In the genomic region with DNA sequence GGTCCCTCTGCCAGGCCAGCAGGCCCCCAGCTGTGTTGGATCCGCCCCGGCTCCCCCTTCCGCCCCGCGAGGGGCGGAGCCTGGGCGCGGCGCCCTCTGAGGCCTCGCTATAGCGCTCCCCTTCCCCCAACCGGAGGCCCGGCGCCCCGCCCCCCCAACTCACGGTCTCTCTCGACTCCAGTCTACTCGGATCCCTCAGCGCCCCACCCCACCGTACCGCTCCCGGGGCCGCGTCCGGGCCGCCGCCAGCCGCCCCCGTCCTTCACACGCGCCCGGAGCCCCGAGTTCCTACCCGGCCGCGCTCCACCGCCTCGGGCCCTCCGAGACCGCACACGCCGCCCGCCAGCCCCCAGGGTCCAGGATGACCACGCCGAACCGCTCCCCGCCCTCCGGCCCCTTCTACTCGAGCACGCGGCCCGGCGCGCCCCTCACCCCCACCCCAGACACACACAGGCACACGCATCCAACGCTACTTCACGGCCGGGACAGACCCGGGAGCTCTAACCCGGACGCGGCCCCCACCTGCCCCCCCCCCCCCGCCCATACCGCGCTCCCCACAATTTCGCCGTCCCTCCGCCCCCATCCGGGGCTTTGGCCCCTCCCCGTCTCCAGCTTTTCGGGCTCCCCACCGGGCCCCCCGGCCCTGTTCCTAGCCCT, we compare ENCODE assay signal across 8 cellular contexts. TPM values are rescaled to one million over a fixed set of nuclear protein-coding genes. Genes with fewer than 3 reads are reported as not detected.
DNase-seq lines count a peak whose midpoint lies in the region; ATAC-seq and TF ChIP-seq lines count a peak whose summit lies in the region.

No MANE protein-coding gene starts in this region.

- POLR2A ChIA-PET in AG04449 (lab: Yijun Ruan, JAX) (interaction anchor here (0.6 to 3.1 kb wide), 4 partner anchors 18 to 202 kb away, joined by 3 to 23 read pairs (median 3); a partner anchor contains a TSS), Panc1 (lab: Charles Lee) (no interaction called here)

- intact Hi-C loops in Panc1 (cut with micrococcal nuclease; ENCODE audit: unreplicated experiment): no loop called here

- peaks cover 61% of the 10 kb centered on the region for H3K4me1 Mint-ChIP-seq in neural crest cell

- no TSS peak for BruUV-seq in Panc1 (replicated peaks; lab: Mats Ljungman, UMichigan)

- H3K9me3 Mint-ChIP-seq in neural crest cell: no peaks in the 10 kb centered on the region

- H3K9me3 ChIP-seq in Panc1 (ENCODE audit: control insufficient read depth, insufficient read depth, low read depth, low read length): no peaks in the 10 kb centered on the region
- no peaks in the 10 kb centered on the region for H3K9me3 ChIP-seq in stomach smooth muscle (ENCODE audit: control insufficient read depth in 2 of 2, low read length in 2 of 2)

- H3K36me3 Mint-ChIP-seq in neural crest cell (ENCODE audit: low read depth): peaks cover 26% of the 10 kb centered on the region

- no peak for DNase-seq in AG04449 (ENCODE audit: low read depth, low spot score)
- no peak for DNase-seq in Panc1 (ENCODE audit: low read depth, low spot score)
- DNase-seq in activated T-helper 9 cell treated with anti-CD3 and anti-CD28 coated beads, Interleukin-2, amount 50 U/mL, for 16 hours (ENCODE audit: low read depth): peak; percentile 79
- DNase-seq in fibroblast of the conjunctiva (ENCODE audit: low read depth): peak; percentile 39
- DNase-seq in neural crest cell (ENCODE audit: low read depth, low spot score): peak; percentile 60

- H3K4me3 ChIP-seq in AG04449 (ENCODE audit: low read depth, low read length) (peak overlapping the region; percentile 84), Panc1 (ENCODE audit: low read depth in 2 of 2, low read length in 2 of 2) (peak overlapping the region; percentile 79 to 83), stomach smooth muscle (ENCODE audit: low read length in 2 of 2) (peak overlapping the region; percentile 54 to 96)

- CTCF ChIA-PET in AG04449 (lab: Yijun Ruan, JAX): interaction anchor here (1.0 kb wide), 1 partner anchor 59 kb away, joined by 3 read pairs; no protein-coding TSS in a partner anchor
- CTCF ChIA-PET in Panc1 (lab: Charles Lee): interaction anchor here (0.6 to 1.3 kb wide), 2 partner anchors 16 to 17 kb away, joined by 3 to 4 read pairs; no protein-coding TSS in a partner anchor

- H3K27ac ChIP-seq in Panc1 (ENCODE audit: low read length): peak overlapping the region; percentile 88
- peak overlapping the region; percentile 73 for H3K27ac ChIP-seq in stomach smooth muscle (ENCODE audit: low read length)

- peaks cover 7% of the 10 kb centered on the region for H3K36me3 ChIP-seq in Panc1 (ENCODE audit: control insufficient read depth, insufficient read depth, low read length)
- H3K36me3 ChIP-seq in stomach smooth muscle (ENCODE audit: control insufficient read depth in 2 of 2, insufficient read depth in 2 of 2, low read length in 2 of 2): peaks cover 19 to 20% of the 10 kb centered on the region in 2 donors

- no peak overlapping the region for H3K27ac Mint-ChIP-seq in neural crest cell (ENCODE audit: unreplicated experiment)

- peak overlapping the region; percentile 99 for H3K4me3 Mint-ChIP-seq in neural crest cell

- ATAC-seq in GM21737 (IDR thresholded peaks at IDR 0.05; ENCODE audit: unreplicated experiment) (peak; percentile 17), Panc1 (peak; percentile 25), HG03571 (IDR thresholded peaks at IDR 0.05; ENCODE audit: unreplicated experiment) (no peak)

- in situ Hi-C loops in Panc1 (cut with HindIII; ENCODE audit: low pct_unique_long_range_greater_than_20kb, low sequenced_read_pairs): no loop called here

- H3K9ac ChIP-seq in stomach smooth muscle (ENCODE audit: low read length in 2 of 2): peak overlapping the region in 1 of 2 donors; percentile 62

- TF ChIP-seq CTCF in AG04449 (IDR thresholded peaks at IDR 0.05; ENCODE audit: insufficient read depth, low read length, missing control alignments): no peak
- TF ChIP-seq CTCF in Panc1 (IDR thresholded peaks at IDR 0.05): no peak
- no peak for TF ChIP-seq CTCF in neural crest cell (conservative IDR thresholded peaks at IDR 0.05)

- no peaks in the 10 kb centered on the region for H3K27me3 ChIP-seq in Panc1 (ENCODE audit: control insufficient read depth, insufficient read depth, low read length)
- no peaks in the 10 kb centered on the region for H3K27me3 ChIP-seq in stomach smooth muscle (ENCODE audit: control insufficient read depth in 1 of 2, insufficient read depth in 2 of 2, low read length in 2 of 2)

- H3K27me3 Mint-ChIP-seq in neural crest cell (ENCODE audit: low read depth): peaks cover 25% of the 10 kb centered on the region

- peaks cover 41% of the 10 kb centered on the region for H3K4me1 ChIP-seq in Panc1 (ENCODE audit: control insufficient read depth, insufficient read depth, low read length)
- H3K4me1 ChIP-seq in stomach smooth muscle (ENCODE audit: control insufficient read depth, insufficient read depth, low read length): peaks cover 54% of the 10 kb centered on the region

RNA-seq across cellular contexts. Expression of a gene that starts 1.4 kb away (rescaled TPM):
- total RNA-seq in Panc1 (2021; ENCODE audit: unreplicated experiment) (69.3 TPM), neural crest cell (72.7 and 75.2 TPM in 2 replicates)
- 68.6 TPM for polyA plus RNA-seq in Panc1 (2012; ENCODE audit: insufficient read length)

RNA-seq across cellular contexts. Expression of a gene that starts 3.6 kb away (rescaled TPM):
- total RNA-seq in Panc1 (2021; ENCODE audit: unreplicated experiment) (84.2 TPM), neural crest cell (130 and 140 TPM in 2 replicates)
- polyA plus RNA-seq in Panc1 (2012; ENCODE audit: insufficient read length): 108 TPM

RNA-seq across cellular contexts. Expression of a gene that starts 4.4 kb away (rescaled TPM):
- total RNA-seq in Panc1 (2021; ENCODE audit: unreplicated experiment) (289 TPM), neural crest cell (470 and 479 TPM in 2 replicates)
- 175 TPM for polyA plus RNA-seq in Panc1 (2012; ENCODE audit: insufficient read length)

RNA-seq across cellular contexts. Expression of a gene that starts 13.6 kb away (rescaled TPM):
- total RNA-seq in Panc1 (2021; ENCODE audit: unreplicated experiment) (132 TPM), neural crest cell (179 and 182 TPM in 2 replicates)
- 151 TPM for polyA plus RNA-seq in Panc1 (2012; ENCODE audit: insufficient read length)

RNA-seq across cellular contexts. Expression of a gene that starts 14.1 kb away (rescaled TPM):
- total RNA-seq in Panc1 (2021; ENCODE audit: unreplicated experiment) (89.5 TPM), neural crest cell (74.4 and 77.4 TPM in 2 replicates)
- 100 TPM for polyA plus RNA-seq in Panc1 (2012; ENCODE audit: insufficient read length)

Comparison
In these comparisons a context has a peak if more than half of its experiments do, and no peak if none do; other contexts are left out.
1. DNase-seq: peak in activated T-helper 9 cell treated with anti-CD3 and anti-CD28 coated beads, Interleukin-2, amount 50 U/mL, for 16 hours (single experiment), fibroblast of the conjunctiva (single experiment) and neural crest cell (single experiment); none in AG04449 (single experiment) and Panc1 (single experiment).
2. Peak in every context shown above with its lines, with median percentiles within 50 percentile points of each other: H3K4me3 ChIP-seq.